Comparison of ENCODE assay signal across 11 cellular contexts in genomic region chr10:24822557-24822956, GRCh38.
DNase-seq lines count a peak whose midpoint lies in the region; ATAC-seq, FAIRE-seq and TF ChIP-seq lines count a peak whose summit lies in the region.
"Had no signal": no experiment of that assay in that cellular context is flagged by ENCODE, and none has a peak within 500 bp of the region (broad histone marks: within the 10 kb centered on the region; RNA-seq: fewer than 3 reads in every experiment).

No MANE protein-coding gene starts in this region.

- H3K36me3 Mint-ChIP-seq in naive thymus-derived CD8-positive, alpha-beta T cell = no peaks in the 10 kb centered on the region
- H3K36me3 Mint-ChIP-seq in neural progenitor cell = no peaks in the 10 kb centered on the region

- no peaks in the 10 kb centered on the region for H3K27me3 ChIP-seq in neural progenitor cell

- H3K9me3 Mint-ChIP-seq in naive thymus-derived CD8-positive, alpha-beta T cell = peaks cover 0 to 3% (median 0%) of the 10 kb centered on the region in 9 donors
- no peaks in the 10 kb centered on the region for H3K9me3 Mint-ChIP-seq in neural progenitor cell

- FAIRE-seq in GM18507 (lab: Jason Lieb, UNC) (peak; percentile 68), RCC 7860 (lab: Jason Lieb, UNC) (no peak)

- POLR2A ChIA-PET in naive thymus-derived CD8-positive, alpha-beta T cell (lab: Charles Lee) = no interaction called here

- H3K27ac ChIP-seq in neural progenitor cell = no peak overlapping the region
- H3K27ac ChIP-seq: skin epidermis had no signal

- no peaks in the 10 kb centered on the region for H3K4me1 ChIP-seq in neural progenitor cell

- H3K36me3 ChIP-seq in neural progenitor cell = no peaks in the 10 kb centered on the region

- no peaks in the 10 kb centered on the region for H3F3A ChIP-seq in neural progenitor cell (ENCODE audit: low read depth)

- H2AFZ ChIP-seq in neural progenitor cell (replicated peaks) = no peak overlapping the region

- H3K9me3 ChIP-seq in neural progenitor cell (ENCODE audit: low read depth) = no peaks in the 10 kb centered on the region

- no peaks in the 10 kb centered on the region for H3K27me3 Mint-ChIP-seq in naive thymus-derived CD8-positive, alpha-beta T cell
- H3K27me3 Mint-ChIP-seq in neural progenitor cell (ENCODE audit: insufficient read depth, low read depth) = no peaks in the 10 kb centered on the region

- no peak for TF ChIP-seq CTCF in neural progenitor cell (IDR thresholded peaks at IDR 0.05)

- DNase-seq in GM18507 (ENCODE audit: extremely low spot score, insufficient read length, low read depth) (peak; percentile 8), SHP77 (lab: John Stamatoyannopoulos, UW) (no peak), neural progenitor cell (ENCODE audit: low spot score) (no peak), RCC 7860 (ENCODE audit: low spot score) (no peak)
- DNase-seq in naive thymus-derived CD8-positive, alpha-beta T cell = no peak
- DNase-seq in central memory CD4-positive, alpha-beta T cell = no peak
- DNase-seq: activated CD8-positive, alpha-beta memory T cell treated with anti-CD3 and anti-CD28 coated beads for 24 hours; effector memory CD4-positive, alpha-beta T cell had no signal

- H4K20me1 ChIP-seq in neural progenitor cell (ENCODE audit: low read depth) = no peaks in the 10 kb centered on the region

- H3K4me1 Mint-ChIP-seq in naive thymus-derived CD8-positive, alpha-beta T cell = peaks cover 14 to 31% (median 27%) of the 10 kb centered on the region in 4 donors
- H3K4me1 Mint-ChIP-seq in neural progenitor cell = peaks cover 8% of the 10 kb centered on the region

- no peak overlapping the region for H3K4me3 ChIP-seq in neural progenitor cell
- H3K4me3 ChIP-seq: skin epidermis had no signal

- no peak overlapping the region for H3K4me3 Mint-ChIP-seq in naive thymus-derived CD8-positive, alpha-beta T cell
- no peak overlapping the region for H3K4me3 Mint-ChIP-seq in neural progenitor cell

- no peak overlapping the region for H3K9ac ChIP-seq in neural progenitor cell

- no peaks in the 10 kb centered on the region for H3K79me2 ChIP-seq in neural progenitor cell (ENCODE audit: low read depth)

- H3K27ac Mint-ChIP-seq in naive thymus-derived CD8-positive, alpha-beta T cell = peak overlapping the region in 6 of 10 donors; percentile 4 to 81 (median 43)
- no peak overlapping the region for H3K27ac Mint-ChIP-seq in neural progenitor cell

- no peak overlapping the region for H3K4me2 ChIP-seq in neural progenitor cell

- peak; percentile 76 for ATAC-seq in GM21367 (IDR thresholded peaks at IDR 0.05; ENCODE audit: unreplicated experiment)
- peak; percentile 81 for ATAC-seq in HG03342 (IDR thresholded peaks at IDR 0.05; ENCODE audit: unreplicated experiment)
- no peak for ATAC-seq in naive thymus-derived CD8-positive, alpha-beta T cell

Comparison
In these comparisons a context has a peak if more than half of its experiments do, and no peak if none do; other contexts are left out.
1. ATAC-seq: peak in GM21367 (single experiment) and HG03342 (single experiment); none in naive thymus-derived CD8-positive, alpha-beta T cell (0 of 2).